ENCODE assay signal across 5 cellular contexts in the genomic region with DNA sequence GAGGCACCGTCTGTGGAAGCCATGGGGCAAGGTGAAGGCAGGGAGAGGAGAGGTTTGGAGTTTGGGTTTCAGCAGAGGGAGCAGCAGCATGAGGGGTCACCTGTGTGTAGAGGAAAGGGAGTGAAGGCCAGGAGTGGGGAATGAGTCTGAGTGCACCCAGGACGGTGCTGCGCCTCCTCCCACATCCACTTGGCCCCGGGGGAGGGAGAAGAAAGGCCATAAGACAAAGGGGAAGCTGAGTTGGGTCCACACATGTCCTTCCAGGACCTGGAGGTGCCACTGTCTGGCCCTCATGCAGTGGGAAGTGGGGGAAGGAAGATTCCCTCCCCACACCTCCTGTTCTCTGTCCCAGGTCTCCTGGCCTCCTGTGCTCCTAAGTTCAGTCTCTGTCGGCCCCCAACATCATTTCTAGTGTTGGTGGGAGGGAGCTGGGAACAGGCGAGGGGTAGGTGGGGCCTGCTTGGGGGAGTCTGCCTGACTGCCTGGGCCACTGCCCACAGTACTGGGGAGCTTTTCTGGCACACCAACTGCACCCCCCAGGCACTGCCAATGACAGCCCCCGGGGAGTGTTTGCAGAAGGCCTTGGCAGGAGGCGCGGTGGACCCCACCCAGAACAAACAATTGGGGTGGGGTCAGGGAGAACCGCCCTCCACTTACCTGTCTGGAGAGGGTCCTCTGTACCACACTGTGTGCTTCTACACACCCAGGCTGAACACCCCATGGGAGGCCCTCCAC. TPM values are rescaled to one million over a fixed set of nuclear protein-coding genes. Genes with fewer than 3 reads are reported as not detected.
"Had no signal": no experiment of that assay in that cellular context is flagged by ENCODE, and none has a peak within 500 bp of the region (broad histone marks: within the 10 kb centered on the region; RNA-seq: fewer than 3 reads in every experiment).

No MANE protein-coding gene starts in this region.

RNA-seq across cellular contexts. Expression of a gene that starts 32.9 kb away (rescaled TPM):
- total RNA-seq: HepG2, HT1080, IMR-90, SK-MEL-5 had no signal
- polyA plus RNA-seq: HepG2, IMR-90, SK-N-SH had no signal

RNA-seq across cellular contexts. Expression of a gene that starts 57.4 kb away (rescaled TPM):
- total RNA-seq: HepG2, HT1080, IMR-90, SK-MEL-5 had no signal
- polyA plus RNA-seq: IMR-90 had no signal
